15 cellular contexts compared by ENCODE assay signal in the genomic region with DNA sequence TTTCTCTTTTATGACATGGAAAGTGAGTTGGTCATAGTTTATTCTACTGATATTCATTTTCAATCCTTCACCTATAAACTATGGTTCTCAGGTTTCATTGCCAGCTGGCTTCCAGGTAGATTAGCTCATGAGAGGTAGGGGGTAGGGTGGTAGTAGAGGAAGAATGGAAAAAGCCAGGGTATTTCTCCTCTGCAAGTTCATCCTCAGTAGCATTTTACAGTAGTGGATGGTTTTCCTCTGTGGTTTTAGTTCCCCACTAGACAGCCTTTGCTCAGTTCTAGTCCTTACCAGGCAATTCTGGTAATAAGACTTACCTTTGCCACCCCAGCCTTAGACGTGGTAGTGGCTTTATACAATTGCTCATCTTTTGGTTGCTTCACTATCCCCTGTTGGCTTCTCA. TPM values are rescaled to one million over a fixed set of nuclear protein-coding genes. Genes with fewer than 3 reads are reported as not detected.
DNase-seq lines count a peak whose midpoint lies in the region; ATAC-seq and TF ChIP-seq lines count a peak whose summit lies in the region.
"Had no signal": no experiment of that assay in that cellular context is flagged by ENCODE, and none has a peak within 500 bp of the region (broad histone marks: within the 10 kb centered on the region; RNA-seq: fewer than 3 reads in every experiment).

No MANE protein-coding gene starts in this region.

- H3K4me1 ChIP-seq in DND-41 (ENCODE audit: insufficient read depth, low read length): peaks cover 27% of the 10 kb centered on the region
- H3K4me1 ChIP-seq in BE2C: peaks cover 13% of the 10 kb centered on the region

- H2AFZ ChIP-seq in DND-41 (ENCODE audit: low read depth, low read length): peak overlapping the region; percentile 19; the same call in 1 of the 2 replicates
- H2AFZ ChIP-seq: GM23248 had no signal

- H3K36me3 ChIP-seq in DND-41 (ENCODE audit: insufficient read depth, low read length) (no peaks in the 10 kb centered on the region), BE2C (no peaks in the 10 kb centered on the region)
- H3K36me3 ChIP-seq: BLaER1 treated with 17β-estradiol and CSF1 and Interleukin-3, amounts not matched to agents 10 nM and 100 nM had no signal

- H3K9ac ChIP-seq in DND-41 (ENCODE audit: low read depth, low read length): no peak overlapping the region
- H3K9ac ChIP-seq: BLaER1 treated with 17β-estradiol and CSF1 and Interleukin-3, amounts not matched to agents 10 nM and 100 nM; GM23248; KMS-11 had no signal

- H3K4me3 ChIP-seq in DND-41 (ENCODE audit: low read depth in 1 of 2, low read length in 2 of 2): no peak overlapping the region
- no peak overlapping the region for H3K4me3 ChIP-seq in BE2C (ENCODE audit: low read depth, low read length)
- H3K4me3 ChIP-seq: BLaER1 treated with 17β-estradiol and CSF1 and Interleukin-3, amounts not matched to agents 10 nM and 100 nM; GM23248 had no signal

- no peak for TF ChIP-seq CTCF in DND-41 (IDR thresholded peaks at IDR 0.05; ENCODE audit: borderline replicate concordance, extremely low read depth, low read length, poor library complexity, severe bottlenecking)
- TF ChIP-seq CTCF in BE2C (IDR thresholded peaks at IDR 0.05; ENCODE audit: low read depth, low read length): no peak

- H3K9me3 ChIP-seq in DND-41 (ENCODE audit: insufficient read depth, low read length, severe bottlenecking) (no peaks in the 10 kb centered on the region), BE2C (no peaks in the 10 kb centered on the region)
- H3K9me3 ChIP-seq: BLaER1 treated with 17β-estradiol and CSF1 and Interleukin-3, amounts not matched to agents 10 nM and 100 nM had no signal

- H3K27ac ChIP-seq in DND-41 (ENCODE audit: low read length) (no peak overlapping the region), caudate nucleus (ENCODE audit: low read depth, low read length) (no peak overlapping the region)
- H3K27ac ChIP-seq: BLaER1 treated with 17β-estradiol and CSF1 and Interleukin-3, amounts not matched to agents 10 nM and 100 nM; GM23248; KMS-11 had no signal

- peak; percentile 57 for DNase-seq in NCI-H2107 treated with DMSO at 0.1 percent for 48 hours (lab: John Stamatoyannopoulos, UW; ENCODE audit: unreplicated experiment)
- no peak for DNase-seq in NCI-H2107 (lab: John Stamatoyannopoulos, UW)
- no peak for DNase-seq in DND-41
- peak; percentile 70 for DNase-seq in NCI-H146 (lab: John Stamatoyannopoulos, UW)
- peak; percentile 85 for DNase-seq in NCI-H69 (lab: John Stamatoyannopoulos, UW)
- no peak for DNase-seq in BE2C
- DNase-seq in HCEC 1CT: no peak
- DNase-seq in caudate nucleus (lab: John Stamatoyannopoulos, UW): no peak
- DNase-seq: DMS79, GM23248, NCI-H1048 had no signal

- peak; percentile 43; the same call in 2 of the 3 replicates for ATAC-seq in DND-41 (ENCODE audit: insufficient read depth, low read depth)
- ATAC-seq: Panc1, Right ventricle myocardium inferior had no signal

- H3K27me3 ChIP-seq in DND-41 (ENCODE audit: insufficient read depth, low read length, poor library complexity): no peaks in the 10 kb centered on the region
- H3K27me3 ChIP-seq in BE2C: no peaks in the 10 kb centered on the region
- H3K27me3 ChIP-seq: BLaER1 treated with 17β-estradiol and CSF1 and Interleukin-3, amounts not matched to agents 10 nM and 100 nM had no signal

- no peak overlapping the region for H3K4me2 ChIP-seq in DND-41 (ENCODE audit: insufficient read depth, low read length)
- H3K4me2 ChIP-seq: BLaER1 treated with 17β-estradiol and CSF1 and Interleukin-3, amounts not matched to agents 10 nM and 100 nM; KMS-11 had no signal

- H3K79me2 ChIP-seq in DND-41 (ENCODE audit: insufficient read depth, low read length): no peaks in the 10 kb centered on the region

- no peaks in the 10 kb centered on the region for H4K20me1 ChIP-seq in DND-41 (ENCODE audit: insufficient read depth, low read length)
- H4K20me1 ChIP-seq: BLaER1 treated with 17β-estradiol and CSF1 and Interleukin-3, amounts not matched to agents 10 nM and 100 nM had no signal

RNA-seq across cellular contexts. Expression of a gene that starts 8.9 kb away (rescaled TPM):
- not detected for polyA plus RNA-seq in BE2C (2012; ENCODE audit: insufficient read depth, insufficient read length, low read depth)
- polyA plus RNA-seq: GM23248 had no signal

Comparison
In these comparisons a context has a peak if more than half of its experiments do, and no peak if none do; other contexts are left out.
1. DNase-seq: peak in NCI-H2107 treated with DMSO at 0.1 percent for 48 hours (single experiment), NCI-H146 (single experiment) and NCI-H69 (single experiment); none in NCI-H2107 (single experiment), DND-41 (single experiment), BE2C (single experiment), HCEC 1CT (single experiment) and caudate nucleus (0 of 61).